In the genomic region with DNA sequence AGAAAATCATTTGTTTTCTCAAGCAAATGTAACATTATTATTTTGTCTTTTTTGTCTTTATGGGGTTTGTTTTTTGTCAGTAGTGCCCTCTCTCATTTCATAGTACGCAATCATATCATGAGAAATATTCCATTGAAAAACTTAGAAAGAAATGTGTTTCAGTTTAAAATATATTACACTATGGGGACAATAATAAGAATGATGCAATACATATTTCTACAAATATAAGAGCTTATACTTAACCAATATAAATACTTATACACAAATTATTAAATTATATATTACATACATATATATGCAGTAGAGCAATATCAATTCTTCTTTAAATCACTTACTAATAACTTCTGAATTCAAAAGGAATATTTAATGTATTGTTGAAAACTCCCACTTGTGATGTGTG, we compare ENCODE assay signal across 33 cellular contexts. TPM values are rescaled to one million over a fixed set of nuclear protein-coding genes. Genes with fewer than 3 reads are reported as not detected.
"Had no signal": no experiment of that assay in that cellular context is flagged by ENCODE, and none has a peak within 500 bp of the region (broad histone marks: within the 10 kb centered on the region; RNA-seq: fewer than 3 reads in every experiment).

No MANE protein-coding gene starts in this region.

- H3K27me3 ChIP-seq: neutrophil, spleen, suprapubic skin, testis, tibial artery, transverse colon, upper lobe of right lung, uterus had no signal

- H3K36me3 ChIP-seq: neutrophil, spleen, suprapubic skin, tibial artery, transverse colon, upper lobe of right lung, uterus had no signal

- ATAC-seq: naive thymus-derived CD4-positive, alpha-beta T cell; natural killer cell; psoas muscle; right cardiac atrium; sciatic nerve; stimulated activated memory B cell treated with anti-CD40 and anti-IgM and Interleukin-4, amounts not matched to agents 10 μg/mL and 1 μg/mL and 100 μg/mL, for 72 hours; stimulated activated naive CD8-positive, alpha-beta T cell treated with anti-CD3 and anti-CD28 coated beads, Interleukin-15, amount 100 ng/mL, for 72 hours; stimulated activated naive CD8-positive, alpha-beta T cell treated with anti-CD3 and anti-CD28 coated beads, Interleukin-15, Interleukin-2, amounts not matched to agents 100 U/mL and 50 U/mL, for 24 hours; upper lobe of right lung had no signal

- H3K4me3 ChIP-seq: psoas muscle, skin epidermis, smooth muscle cell, spleen, suprapubic skin, testis, tibial artery, transverse colon, upper lobe of right lung, uterus had no signal

- H3K9ac ChIP-seq: parathyroid adenoma had no signal

- H3K4me1 Mint-ChIP-seq: naive thymus-derived CD4-positive, alpha-beta T cell; natural killer cell; nephron; neural crest cell; stimulated activated memory B cell treated with anti-CD40 and anti-IgM and Interleukin-4, amounts not matched to agents 10 μg/mL and 1 μg/mL and 100 μg/mL, for 72 hours; stimulated activated naive CD8-positive, alpha-beta T cell treated with anti-CD3 and anti-CD28 coated beads, Interleukin-15, amount 100 ng/mL, for 72 hours had no signal

- H3K79me2 ChIP-seq: parathyroid adenoma had no signal

- H3K36me3 Mint-ChIP-seq: naive thymus-derived CD4-positive, alpha-beta T cell; natural killer cell; stimulated activated memory B cell treated with anti-CD40 and anti-IgM and Interleukin-4, amounts not matched to agents 10 μg/mL and 1 μg/mL and 100 μg/mL, for 72 hours; type B pancreatic cell had no signal

- H3K4me2 ChIP-seq: smooth muscle cell had no signal

- H3K4me3 Mint-ChIP-seq: naive thymus-derived CD4-positive, alpha-beta T cell; natural killer cell; nephron; neural crest cell; stimulated activated memory B cell treated with anti-CD40 and anti-IgM and Interleukin-4, amounts not matched to agents 10 μg/mL and 1 μg/mL and 100 μg/mL, for 72 hours; stimulated activated naive CD8-positive, alpha-beta T cell treated with anti-CD3 and anti-CD28 coated beads, Interleukin-15, amount 100 ng/mL, for 72 hours; type B pancreatic cell had no signal

- DNase-seq: naive thymus-derived CD4-positive, alpha-beta T cell; natural killer cell; nucleus accumbens; posterior cingulate gyrus; psoas muscle; right cardiac atrium; spleen; stimulated activated CD4-positive, alpha-beta T cell treated with anti-CD3 and anti-CD28 coated beads, Interleukin-12 subunit alpha, Interleukin-12 subunit beta, amount 100 ng/mL, for 4 hours; stimulated activated CD4-positive, alpha-beta T cell treated with anti-CD3 and anti-CD28 coated beads, Interleukin-1b, Interleukin-23, amount 100 ng/mL, for 48 hours; stimulated activated CD4-positive, alpha-beta T cell treated with anti-CD3 and anti-CD28 coated beads, Interleukin-4, amount 100 ng/mL, for 1 hour; stimulated activated CD4-positive, alpha-beta T cell treated with anti-CD3 and anti-CD28 coated beads, Interleukin-4, amount 100 ng/mL, for 4 hours; stimulated activated CD8-positive, alpha-beta memory T cell treated with anti-CD3 and anti-CD28 coated beads, Interleukin-4, amount 100 ng/mL, for 48 hours; stimulated activated naive CD4-positive, alpha-beta T cell; stimulated activated naive CD8-positive, alpha-beta T cell treated with anti-CD3 and anti-CD28 coated beads, Interleukin-15, amount 100 ng/mL, for 72 hours; stimulated activated naive CD8-positive, alpha-beta T cell treated with anti-CD3 and anti-CD28 coated beads, Interleukin-15, Interleukin-2, amounts not matched to agents 100 U/mL and 50 U/mL, for 24 hours; substantia nigra; testis; tibial artery; transverse colon; upper lobe of right lung; uterus had no signal

- H3K27me3 Mint-ChIP-seq: naive thymus-derived CD4-positive, alpha-beta T cell; progenitor cell of endocrine pancreas; stimulated activated memory B cell treated with anti-CD40 and anti-IgM and Interleukin-4, amounts not matched to agents 10 μg/mL and 1 μg/mL and 100 μg/mL, for 72 hours; stimulated activated naive CD8-positive, alpha-beta T cell treated with anti-CD3 and anti-CD28 coated beads, Interleukin-15, amount 100 ng/mL, for 72 hours; type B pancreatic cell had no signal

- H3K27ac Mint-ChIP-seq: naive thymus-derived CD4-positive, alpha-beta T cell; natural killer cell; nephron; progenitor cell of endocrine pancreas; stimulated activated memory B cell treated with anti-CD40 and anti-IgM and Interleukin-4, amounts not matched to agents 10 μg/mL and 1 μg/mL and 100 μg/mL, for 72 hours; stimulated activated naive CD8-positive, alpha-beta T cell treated with anti-CD3 and anti-CD28 coated beads, Interleukin-15, amount 100 ng/mL, for 72 hours; type B pancreatic cell had no signal

- H3K9me3 ChIP-seq: neutrophil, psoas muscle, spleen, suprapubic skin, testis, tibial artery, transverse colon, upper lobe of right lung, uterus had no signal

- H3K4me1 ChIP-seq: parathyroid adenoma, psoas muscle, spleen, suprapubic skin, testis, tibial artery, transverse colon, upper lobe of right lung, uterus had no signal

- H2AFZ ChIP-seq: parathyroid adenoma had no signal

- H3K27ac ChIP-seq: neutrophil, parathyroid adenoma, psoas muscle, spleen, suprapubic skin, testis, tibial artery, transverse colon, upper lobe of right lung, uterus had no signal

- H3K9me3 Mint-ChIP-seq: nephron; neural crest cell; stimulated activated memory B cell treated with anti-CD40 and anti-IgM and Interleukin-4, amounts not matched to agents 10 μg/mL and 1 μg/mL and 100 μg/mL, for 72 hours; stimulated activated naive CD8-positive, alpha-beta T cell treated with anti-CD3 and anti-CD28 coated beads, Interleukin-15, amount 100 ng/mL, for 72 hours; type B pancreatic cell had no signal

RNA-seq across cellular contexts. Expression of a gene that starts 13.7 kb away (rescaled TPM):
- total RNA-seq: naive thymus-derived CD4-positive, alpha-beta T cell; natural killer cell; osteocyte; suprapubic skin had no signal
- polyA plus RNA-seq: naive thymus-derived CD4-positive, alpha-beta T cell had no signal
